Comparison of ENCODE assay signal across 12 cellular contexts in the genomic region with DNA sequence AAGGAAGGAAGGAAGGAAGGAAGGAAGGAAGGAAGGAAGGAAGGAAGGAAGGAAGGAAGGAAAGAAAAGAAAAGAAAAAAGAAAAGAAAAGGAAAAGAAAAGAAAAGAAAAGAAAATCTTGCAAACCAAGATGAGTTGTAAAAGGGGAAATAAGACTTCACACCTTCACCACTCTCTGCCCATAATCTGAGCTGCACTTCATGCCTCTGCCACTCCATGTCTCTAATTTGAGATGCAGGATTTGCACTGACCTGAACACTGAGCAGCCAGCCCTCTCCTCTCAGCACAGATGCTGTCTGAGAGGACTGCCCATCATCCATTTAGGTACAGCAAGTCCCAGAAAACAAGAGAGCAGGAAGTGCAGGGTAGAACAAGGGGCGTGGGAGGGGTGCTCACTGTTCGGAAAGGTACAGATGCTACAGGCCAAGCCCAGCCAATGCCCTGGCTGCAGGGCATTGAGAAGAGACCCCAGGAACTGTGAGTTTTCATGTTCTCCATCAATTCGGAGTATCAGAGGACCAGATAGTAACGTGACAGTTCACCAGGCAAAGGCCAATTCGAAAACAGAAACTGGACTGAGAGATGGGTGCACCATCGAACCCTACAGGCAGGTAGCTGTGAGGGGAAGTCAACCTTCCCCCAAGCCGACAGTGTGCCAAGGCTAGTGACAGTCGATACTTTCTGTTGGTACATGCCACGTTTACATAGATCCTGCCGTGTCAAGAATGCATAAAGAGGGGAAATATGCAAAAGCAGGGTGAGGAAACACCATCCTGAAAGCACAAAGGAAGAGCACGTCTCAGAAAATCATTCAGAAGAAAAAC.
DNase-seq lines count a peak whose midpoint lies in the region; ATAC-seq, FAIRE-seq and TF ChIP-seq lines count a peak whose summit lies in the region.
"Had no signal": no experiment of that assay in that cellular context is flagged by ENCODE, and none has a peak within 500 bp of the region (broad histone marks: within the 10 kb centered on the region; RNA-seq: fewer than 3 reads in every experiment).

No MANE protein-coding gene starts in this region.

- H3K9ac ChIP-seq in HepG2 (ENCODE audit: insufficient read depth, low read depth, low read length) = no peak overlapping the region

- intact Hi-C loops in HepG2 (cut with micrococcal nuclease; ENCODE audit: unreplicated experiment) = no loop called here

- POLR2A ChIA-PET in HepG2 (lab: Yijun Ruan, JAX) = no interaction called here

- in situ Hi-C loops in HepG2 (cut with HindIII; ENCODE audit: extremely low pct_ligation_motif_present, low pct_unique_long_range_greater_than_20kb) = no loop called here

- H3K36me3 ChIP-seq in HepG2 (replicated peaks in 1 of 2; ENCODE audit: control insufficient read depth in 1 of 2, insufficient read depth in 2 of 2, low read length in 2 of 2) = no peaks in the 10 kb centered on the region
- H3K36me3 ChIP-seq: cardiac muscle cell had no signal

- no peaks in the 10 kb centered on the region for H3K4me1 ChIP-seq in HepG2 (ENCODE audit: insufficient read depth, low read length)

- H3K27me3 Mint-ChIP-seq in memory B cell = peaks cover 8% of the 10 kb centered on the region

- no peak overlapping the region for H2AFZ ChIP-seq in HepG2 (ENCODE audit: low read length)

- H3K27me3 ChIP-seq in HepG2 (ENCODE audit: control insufficient read depth in 1 of 2, insufficient read depth in 2 of 2, low read length in 2 of 2) = peaks cover 1 to 15% of the 10 kb centered on the region in 2 experiments; a peak in 3 of 5 replicates
- H3K27me3 ChIP-seq: cardiac muscle cell had no signal

- no peak for TF ChIP-seq EP300 in HepG2 (IDR thresholded peaks at IDR 0.05; ENCODE audit: low read depth in 2 of 2, low read length in 2 of 2)
- TF ChIP-seq EP300 in HepG2 (CRISPR knock-in tag; IDR thresholded peaks at IDR 0.05; ENCODE audit: borderline replicate concordance) = no peak

- no peak for FAIRE-seq in HepG2 (lab: Jason Lieb, UNC)

- no peak for TF ChIP-seq CTCF in HepG2 (CRISPR knock-in tag; IDR thresholded peaks at IDR 0.05)

- DNase-seq in memory B cell (ENCODE audit: low spot score in 2 of 2) (no peak), amygdala (lab: John Stamatoyannopoulos, UW) (no peak), NCI-H2081 (lab: John Stamatoyannopoulos, UW) (no peak), HepG2 (ENCODE audit: low spot score) (no peak), DMS53 (lab: John Stamatoyannopoulos, UW) (no peak)
- DNase-seq: DMS79 treated with DMSO at 0.1 percent for 48 hours; NCI-H1436; stimulated activated CD4-positive, alpha-beta T cell treated with anti-CD3 and anti-CD28 coated beads, Interleukin-2, amount 100 ng/mL, for 24 hours had no signal

- no peak for TF ChIP-seq RAD21 in HepG2 (CRISPR knock-in tag; IDR thresholded peaks at IDR 0.05)

- no peaks in the 10 kb centered on the region for H3K9me3 ChIP-seq in HepG2 (ENCODE audit: low read length)

- H3K27ac ChIP-seq in HepG2 (ENCODE audit: extremely low read length, insufficient read depth, low read length) = no peak overlapping the region
- H3K27ac ChIP-seq: cardiac muscle cell had no signal

- no peaks in the 10 kb centered on the region for H3K36me3 Mint-ChIP-seq in memory B cell

- peak overlapping the region; percentile 19 for H3K27ac Mint-ChIP-seq in memory B cell

- no TSS peak for BruUV-seq in HepG2 (replicated peaks; lab: Mats Ljungman, UMichigan)

- no peaks in the 10 kb centered on the region for H3K9me3 Mint-ChIP-seq in memory B cell

- 8% methylated on average over 11 of the region's 11 CpGs for WGBS in HepG2 (ENCODE audit: low lambda C conversion rate)

- no peak overlapping the region for H3K4me2 ChIP-seq in HepG2 (ENCODE audit: low read depth, low read length)

- CTCF ChIA-PET in HepG2 (lab: Yijun Ruan, JAX; ENCODE audit: low intra/inter-chr PET ratio, low total read pairs) = no interaction called here

- peak overlapping the region; percentile 43 for H3K4me3 Mint-ChIP-seq in memory B cell

- no peak overlapping the region for H3K4me3 ChIP-seq in HepG2 (replicated peaks in 1 of 3; ENCODE audit: insufficient read depth in 1 of 3, low read depth in 2 of 3, low read length in 3 of 3)
- H3K4me3 ChIP-seq: cardiac muscle cell had no signal

- H3K4me1 Mint-ChIP-seq in memory B cell = peaks cover 11% of the 10 kb centered on the region

- peak; percentile 21 for TF ChIP-seq POLR2A in GM18505 (IDR thresholded peaks at IDR 0.05; ENCODE audit: borderline replicate concordance, extremely low read depth, insufficient read depth, insufficient read length)
- TF ChIP-seq POLR2A in HepG2 (IDR thresholded peaks at IDR 0.05; ENCODE audit: insufficient read depth in 1 of 2, low read depth in 2 of 2, low read length in 2 of 2) = no peak

- H3K79me2 ChIP-seq in HepG2 (ENCODE audit: insufficient read depth, low read length) = no peaks in the 10 kb centered on the region

- H4K20me1 ChIP-seq in HepG2 (ENCODE audit: insufficient read depth, low read length) = no peaks in the 10 kb centered on the region

- ATAC-seq in GM18505 (IDR thresholded peaks at IDR 0.05; ENCODE audit: unreplicated experiment) (peak; percentile 46), GM21390 (IDR thresholded peaks at IDR 0.05; ENCODE audit: unreplicated experiment) (peak; percentile 51), HG03175 (IDR thresholded peaks at IDR 0.05; ENCODE audit: unreplicated experiment) (peak; percentile 71), memory B cell (ENCODE audit: low read depth) (peak; percentile 80), HepG2 (no peak)

TF ChIP-seq in HepG2, 621 proteins besides CTCF, POLR2A, EP300 and RAD21:
- TF ChIP-seq, protein P1, sequence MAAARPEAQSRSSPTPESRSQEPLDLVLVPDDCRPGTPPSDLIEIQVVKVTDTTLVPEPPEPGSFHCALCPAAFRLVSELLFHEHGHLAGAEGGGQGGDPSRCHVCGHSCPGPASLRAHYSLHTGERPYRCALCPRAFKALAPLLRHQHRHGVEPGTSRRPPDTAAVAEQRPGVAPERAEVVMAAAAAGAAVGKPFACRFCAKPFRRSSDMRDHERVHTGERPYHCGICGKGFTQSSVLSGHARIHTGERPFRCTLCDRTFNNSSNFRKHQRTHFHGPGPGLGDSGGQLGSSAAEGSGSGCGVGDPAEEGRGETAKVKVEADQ (CRISPR knock-in tag; IDR thresholded peaks at IDR 0.05; ENCODE audit: borderline replicate concordance) = no peak
- TF ChIP-seq CHD4 (IDR thresholded peaks at IDR 0.05; ENCODE audit: borderline replicate concordance, low read length) (no peak), REXO4 (CRISPR knock-in tag; IDR thresholded peaks at IDR 0.05; ENCODE audit: borderline replicate concordance) (no peak)
